ENCODE assay signal across 31 cellular contexts in genomic region chr7:42545049-42545724, GRCh38.
"Had no signal": no experiment of that assay in that cellular context is flagged by ENCODE, and none has a peak within 500 bp of the region (broad histone marks: within the 10 kb centered on the region; RNA-seq: fewer than 3 reads in every experiment).

No MANE protein-coding gene starts in this region.

- H3K4me3 ChIP-seq: adrenal gland, breast epithelium, cardiac muscle cell, coronary artery, dorsolateral prefrontal cortex, gastroesophageal sphincter, heart right ventricle had no signal

- H3K36me3 ChIP-seq: adrenal gland, cardiac muscle cell, gastroesophageal sphincter, heart right ventricle, WERI-Rb-1 had no signal

- H3K4me1 ChIP-seq: adrenal gland, breast epithelium, gastroesophageal sphincter, heart right ventricle had no signal

- DNase-seq: activated B cell treated with CpG ODN at 0.5 μM for 24 hours; activated CD4-positive, alpha-beta T cell treated with anti-CD3 and anti-CD28 coated beads for 48 hours; activated CD4-positive, alpha-beta T cell treated with anti-CD3 and anti-CD28 coated beads, Interleukin-2, amount 50 U/mL, for 1 hour; activated CD4-positive, alpha-beta T cell treated with anti-CD3 and anti-CD28 coated beads, Interleukin-2, amount 50 U/mL, for 48 hours; activated CD8-positive, alpha-beta memory T cell treated with anti-CD3 and anti-CD28 coated beads for 24 hours; activated CD8-positive, alpha-beta T cell treated with anti-CD3 and anti-CD28 coated beads for 36 hours; activated effector memory CD4-positive, alpha-beta T cell treated with anti-CD3 and anti-CD28 coated beads, Interleukin-2, amount 50 U/mL, for 16 hours; activated naive CD4-positive, alpha-beta T cell treated with anti-CD3 and anti-CD28 coated beads for 36 hours; activated naive CD8-positive, alpha-beta T cell treated with anti-CD3 and anti-CD28 coated beads for 36 hours; activated naive CD8-positive, alpha-beta T cell treated with anti-CD3 and anti-CD28 coated beads, Interleukin-2, amount 50 U/mL, for 24 hours; activated T-cell treated with anti-CD3 and anti-CD28 coated beads, Interleukin-2, amount 50 U/mL, for 4 hours; adrenal gland; amygdala; aorta; central memory CD4-positive, alpha-beta T cell; cerebellar nuclear complex; dorsolateral prefrontal cortex; effector memory CD4-positive, alpha-beta T cell; endodermal cell; foreskin fibroblast; heart right ventricle; T-helper 1 cell; T-helper 17 cell; T1000; WERI-Rb-1 had no signal

- H3K27me3 ChIP-seq: adrenal gland, breast epithelium, cardiac muscle cell, dorsolateral prefrontal cortex, gastroesophageal sphincter, heart right ventricle had no signal

- ATAC-seq: activated CD4-positive, CD25-positive, alpha-beta regulatory T cell treated with anti-CD3 and anti-CD28 coated beads, Interleukin-2, amount 50 U/mL, for 24 hours; activated CD8-positive, alpha-beta T cell treated with anti-CD3 and anti-CD28 coated beads for 36 hours; activated naive CD8-positive, alpha-beta T cell treated with anti-CD3 and anti-CD28 coated beads, Interleukin-2, amount 50 U/mL, for 24 hours; activated T-cell treated with anti-CD3 and anti-CD28 coated beads, Interleukin-2, amount 50 U/mL, for 4 hours; esophagus mucosa; gastroesophageal sphincter; heart right ventricle; T-helper 17 cell had no signal

- H3K27ac ChIP-seq: adrenal gland, breast epithelium, cardiac muscle cell, coronary artery, dorsolateral prefrontal cortex, gastroesophageal sphincter, heart right ventricle, WERI-Rb-1 had no signal

- H3K9me3 ChIP-seq: adrenal gland, breast epithelium, gastroesophageal sphincter had no signal
